ENCODE assay signal across 18 cellular contexts in genomic region chr2:149575742-149576141, GRCh38. TPM values are rescaled to one million over a fixed set of nuclear protein-coding genes. Genes with fewer than 3 reads are reported as not detected.
DNase-seq lines count a peak whose midpoint lies in the region; ATAC-seq, FAIRE-seq and TF ChIP-seq lines count a peak whose summit lies in the region.
"Had no signal": no experiment of that assay in that cellular context is flagged by ENCODE, and none has a peak within 500 bp of the region (broad histone marks: within the 10 kb centered on the region; RNA-seq: fewer than 3 reads in every experiment).

No MANE protein-coding gene starts in this region.

- H3K36me3 ChIP-seq in HepG2 (replicated peaks in 1 of 2; ENCODE audit: control insufficient read depth in 1 of 2, insufficient read depth in 2 of 2, low read length in 2 of 2): peaks cover 14 to 84% of the 10 kb centered on the region in 2 experiments
- H3K36me3 ChIP-seq in right lobe of liver: peaks cover 0 to 74% (median 41%) of the 10 kb centered on the region in 4 donors
- H3K36me3 ChIP-seq in smooth muscle cell (ENCODE audit: low read depth): peaks cover 32% of the 10 kb centered on the region
- peaks cover 79% of the 10 kb centered on the region for H3K36me3 ChIP-seq in SJCRH30

- no peaks in the 10 kb centered on the region for H3K27me3 Mint-ChIP-seq in T-helper 17 cell
- no peaks in the 10 kb centered on the region for H3K27me3 Mint-ChIP-seq in type B pancreatic cell
- H3K27me3 Mint-ChIP-seq: B cell had no signal

- H3K9me3 ChIP-seq in HepG2 (ENCODE audit: low read length) (no peaks in the 10 kb centered on the region), right lobe of liver (no peaks in the 10 kb centered on the region), T-helper 17 cell (ENCODE audit: control insufficient read depth, low read length, poor library complexity, severe bottlenecking) (no peaks in the 10 kb centered on the region), smooth muscle cell (replicated peaks; ENCODE audit: low read depth) (no peaks in the 10 kb centered on the region), SJCRH30 (replicated peaks) (no peaks in the 10 kb centered on the region)
- H3K9me3 ChIP-seq: BLaER1 treated with 17β-estradiol and CSF1 and Interleukin-3, amounts not matched to agents 10 nM and 100 nM had no signal

- DNase-seq in HepG2 (ENCODE audit: low spot score): no peak
- no peak for DNase-seq in right lobe of liver
- no peak for DNase-seq in T-helper 17 cell
- no peak for DNase-seq in frontal cortex (ENCODE audit: low spot score in 2 of 2)
- no peak for DNase-seq in smooth muscle cell (lab: John Stamatoyannopoulos, UW; ENCODE audit: unreplicated experiment)
- no peak for DNase-seq in SJCRH30
- DNase-seq in type B pancreatic cell (ENCODE audit: extremely low spot score, unreplicated experiment): no peak
- no peak for DNase-seq in HuH-7 (ENCODE audit: low spot score)
- DNase-seq: Calu3; CD8-positive, alpha-beta T cell; DMS79 treated with DMSO at 0.1 percent for 48 hours; H9 had no signal

- no peak for TF ChIP-seq RAD21 in HepG2 (CRISPR knock-in tag; IDR thresholded peaks at IDR 0.05)

- TF ChIP-seq POLR2A in HepG2 (IDR thresholded peaks at IDR 0.05; ENCODE audit: insufficient read depth in 1 of 2, low read depth in 2 of 2, low read length in 2 of 2) (no peak), right lobe of liver (IDR thresholded peaks at IDR 0.05) (no peak)

- in situ Hi-C loops in HepG2 (cut with HindIII; ENCODE audit: extremely low pct_ligation_motif_present, low pct_unique_long_range_greater_than_20kb): no loop called here

- H3K9me3 Mint-ChIP-seq in type B pancreatic cell: no peaks in the 10 kb centered on the region
- H3K9me3 Mint-ChIP-seq: CD8-positive, alpha-beta T cell; H9 had no signal

- H3K27me3 ChIP-seq in HepG2 (ENCODE audit: control insufficient read depth in 1 of 2, insufficient read depth in 2 of 2, low read length in 2 of 2) (no peaks in the 10 kb centered on the region), right lobe of liver (no peaks in the 10 kb centered on the region), smooth muscle cell (ENCODE audit: low read depth) (no peaks in the 10 kb centered on the region), SJCRH30 (no peaks in the 10 kb centered on the region)
- H3K27me3 ChIP-seq: BLaER1 treated with 17β-estradiol and CSF1 and Interleukin-3, amounts not matched to agents 10 nM and 100 nM had no signal

- H3K4me1 ChIP-seq in HepG2 (ENCODE audit: insufficient read depth, low read length) (peaks cover 10% of the 10 kb centered on the region), right lobe of liver (peaks cover 0 to 34% (median 0%) of the 10 kb centered on the region in 4 donors), smooth muscle cell (ENCODE audit: low read depth) (no peaks in the 10 kb centered on the region), SJCRH30 (no peaks in the 10 kb centered on the region)

- 99% methylated on average over 1 of the region's 1 CpG for WGBS in HepG2 (ENCODE audit: low lambda C conversion rate)
- 57% methylated on average over 1 of the region's 1 CpG for WGBS in right lobe of liver (ENCODE audit: insufficient coverage, low coverage, low lambda C conversion rate, missing lambda C conversion rate)
- WGBS in smooth muscle cell (ENCODE audit: low lambda C conversion rate): 100% methylated on average over 1 of the region's 1 CpG

- TF ChIP-seq CTCF in HepG2 (CRISPR knock-in tag; IDR thresholded peaks at IDR 0.05) (no peak), right lobe of liver (IDR thresholded peaks at IDR 0.05) (no peak), smooth muscle cell (IDR thresholded peaks at IDR 0.05; ENCODE audit: borderline replicate concordance, insufficient read depth, poor library complexity, severe bottlenecking) (no peak), type B pancreatic cell (conservative IDR thresholded peaks at IDR 0.05) (no peak)

- H3K9ac ChIP-seq in HepG2 (ENCODE audit: insufficient read depth, low read depth, low read length) (no peak overlapping the region), smooth muscle cell (ENCODE audit: low read depth) (no peak overlapping the region)
- H3K9ac ChIP-seq: BLaER1 treated with 17β-estradiol and CSF1 and Interleukin-3, amounts not matched to agents 10 nM and 100 nM had no signal

- no peak for TF ChIP-seq EP300 in HepG2 (IDR thresholded peaks at IDR 0.05; ENCODE audit: low read depth in 2 of 2, low read length in 2 of 2)
- no peak for TF ChIP-seq EP300 in HepG2 (CRISPR knock-in tag; IDR thresholded peaks at IDR 0.05; ENCODE audit: borderline replicate concordance)

- H3K27ac Mint-ChIP-seq in T-helper 17 cell: peak overlapping the region; percentile 37
- H3K27ac Mint-ChIP-seq in type B pancreatic cell: no peak overlapping the region
- H3K27ac Mint-ChIP-seq: B cell, H9 had no signal

- H3K79me2 ChIP-seq in HepG2 (ENCODE audit: insufficient read depth, low read length): peaks cover 3% of the 10 kb centered on the region
- H3K79me2 ChIP-seq in smooth muscle cell (ENCODE audit: low read depth): peaks cover 27% of the 10 kb centered on the region

- intact Hi-C loops in HepG2 (cut with micrococcal nuclease; ENCODE audit: unreplicated experiment) (no loop called here), right lobe of liver (cut with DNase I) (no loop called here)

- H3K4me3 ChIP-seq in HepG2 (replicated peaks in 1 of 3; ENCODE audit: insufficient read depth in 1 of 3, low read depth in 2 of 3, low read length in 3 of 3): no peak overlapping the region
- no peak overlapping the region for H3K4me3 ChIP-seq in right lobe of liver
- no peak overlapping the region for H3K4me3 ChIP-seq in smooth muscle cell
- no peak overlapping the region for H3K4me3 ChIP-seq in SJCRH30
- H3K4me3 ChIP-seq: BLaER1 treated with 17β-estradiol and CSF1 and Interleukin-3, amounts not matched to agents 10 nM and 100 nM; GM12878 had no signal

- H3K27ac ChIP-seq in HepG2 (ENCODE audit: extremely low read length, insufficient read depth, low read length) (no peak overlapping the region), right lobe of liver (no peak overlapping the region), smooth muscle cell (ENCODE audit: low read depth) (peak overlapping the region; percentile 8), SJCRH30 (no peak overlapping the region)
- H3K27ac ChIP-seq: 22Rv1; BLaER1 treated with 17β-estradiol and CSF1 and Interleukin-3, amounts not matched to agents 10 nM and 100 nM had no signal

- BruUV-seq in HepG2 (replicated peaks; lab: Mats Ljungman, UMichigan): no TSS peak

- POLR2A ChIA-PET in HepG2 (lab: Yijun Ruan, JAX): no interaction called here

- no peak overlapping the region for H3K4me2 ChIP-seq in HepG2 (ENCODE audit: low read depth, low read length)
- H3K4me2 ChIP-seq in smooth muscle cell: no peak overlapping the region
- H3K4me2 ChIP-seq: BLaER1 treated with 17β-estradiol and CSF1 and Interleukin-3, amounts not matched to agents 10 nM and 100 nM had no signal

- H3K36me3 Mint-ChIP-seq in T-helper 17 cell (ENCODE audit: low read depth) (peaks cover 11% of the 10 kb centered on the region), type B pancreatic cell (peaks cover 35% of the 10 kb centered on the region)

- peaks cover 7% of the 10 kb centered on the region; the same call in 1 of the 2 replicates for H4K20me1 ChIP-seq in HepG2 (ENCODE audit: insufficient read depth, low read length)
- H4K20me1 ChIP-seq in smooth muscle cell (ENCODE audit: low read depth): peaks cover 91% of the 10 kb centered on the region

- FAIRE-seq in HepG2 (lab: Jason Lieb, UNC): no peak
- FAIRE-seq in frontal cortex (lab: Jason Lieb, UNC): peak; percentile 74
- FAIRE-seq: GM12878, H1, HTR-8/SVneo had no signal

- CTCF ChIA-PET in HepG2 (lab: Yijun Ruan, JAX; ENCODE audit: low intra/inter-chr PET ratio, low total read pairs): no interaction called here

- H3K4me3 Mint-ChIP-seq in T-helper 17 cell (no peak overlapping the region), type B pancreatic cell (no peak overlapping the region)
- H3K4me3 Mint-ChIP-seq: B cell; CD8-positive, alpha-beta T cell; H9 had no signal

- ATAC-seq in HepG2: no peak
- ATAC-seq in right lobe of liver: no peak
- ATAC-seq in T-helper 17 cell: no peak
- ATAC-seq: CD8-positive, alpha-beta T cell had no signal

- peaks cover 8% of the 10 kb centered on the region for H3F3A ChIP-seq in smooth muscle cell (ENCODE audit: low read depth)

- H2AFZ ChIP-seq in HepG2 (ENCODE audit: low read length): no peak overlapping the region
- H2AFZ ChIP-seq in smooth muscle cell (ENCODE audit: low read depth): no peak overlapping the region

- H3K4me1 Mint-ChIP-seq in T-helper 17 cell (peaks cover 25% of the 10 kb centered on the region), type B pancreatic cell (ENCODE audit: unreplicated experiment) (peaks cover 9% of the 10 kb centered on the region)
- H3K4me1 Mint-ChIP-seq: H9 had no signal

RNA-seq across cellular contexts. Expression of gene MMADHC, which starts 11.8 kb away (rescaled TPM):
- total RNA-seq in HepG2 (2016; rRNA removed; fragmentation: Illumina TruSeq; extraction: Trizol) (210 and 304 TPM in 2 replicates), right lobe of liver (10 to 100 TPM; 59.9 to 84.9 (median 66.2) TPM), T-helper 17 cell (10 to 100 TPM; 61.7 to 66.9 TPM), frontal cortex (147 TPM), smooth muscle cell (174 and 188 TPM in 2 replicates), type B pancreatic cell (ENCODE audit: low replicate concordance) (87.3 and 98.0 TPM in 2 replicates)
- 60.5 and 63.1 TPM in 2 replicates for total RNA-seq in HepG2 (2016; cell fraction: cytosol; rRNA removed; fragmentation: Illumina TruSeq; extraction: Trizol; ENCODE audit: low read depth)
- total RNA-seq in HepG2 (2016; cell fraction: insoluble cytoplasmic fraction; rRNA removed; fragmentation: Illumina TruSeq; extraction: Trizol): 211 and 325 TPM in 2 replicates
- total RNA-seq in HepG2 (2016; cell fraction: membrane; rRNA removed; fragmentation: Illumina TruSeq; extraction: Trizol): 113 and 123 TPM in 2 replicates
- 92.8 and 108 TPM in 2 replicates for total RNA-seq in HepG2 (2016; cell fraction: nucleus; rRNA removed; fragmentation: Illumina TruSeq; extraction: Trizol)
- polyA plus RNA-seq in HepG2 (2011; rRNA removed) (60.5 and 90.2 TPM in 2 replicates), smooth muscle cell (141 and 159 TPM in 2 replicates)
- polyA plus RNA-seq in HepG2 (2011; cell fraction: cytosol; rRNA removed): 45.8 and 60.2 TPM in 2 replicates
- polyA plus RNA-seq in HepG2 (2011; cell fraction: nucleus; rRNA removed): 17.7 and 21.2 TPM in 2 replicates
- 129 and 162 TPM in 2 replicates for polyA plus RNA-seq in HepG2 (2012)
- 46.3 and 52.4 TPM in 2 replicates for polyA plus RNA-seq in HepG2 (2016; cell fraction: cytosol; fragmentation: Illumina TruSeq; extraction: Trizol; ENCODE audit: low read depth)
- polyA plus RNA-seq in HepG2 (2016; cell fraction: insoluble cytoplasmic fraction; fragmentation: Illumina TruSeq; extraction: Trizol; ENCODE audit: low read depth): 217 and 252 TPM in 2 replicates
- polyA plus RNA-seq in HepG2 (2016; cell fraction: membrane; fragmentation: Illumina TruSeq; extraction: Trizol; ENCODE audit: low read depth): 79.1 and 79.5 TPM in 2 replicates
- polyA plus RNA-seq in HepG2 (2016; cell fraction: nucleus; fragmentation: Illumina TruSeq; extraction: Trizol; ENCODE audit: insufficient read depth, low read depth): 79.8 and 83.2 TPM in 2 replicates
- 56.9 and 58.5 TPM in 2 replicates for polyA minus RNA-seq in HepG2 (2011; rRNA and poly(A)+ RNA removed; ENCODE audit: low replicate concordance)
- polyA minus RNA-seq in HepG2 (2011; cell fraction: cytosol; rRNA and poly(A)+ RNA removed): 65.8 and 69.6 TPM in 2 replicates
- polyA minus RNA-seq in HepG2 (2011; cell fraction: nucleus; rRNA and poly(A)+ RNA removed): 83.3 and 106 TPM in 2 replicates
- 99.3 and 104 TPM in 2 replicates for total RNA-seq in SJCRH30 (2014; rRNA removed; shearing (Covaris generic))
